14 cellular contexts compared by ENCODE assay signal in the genomic region with DNA sequence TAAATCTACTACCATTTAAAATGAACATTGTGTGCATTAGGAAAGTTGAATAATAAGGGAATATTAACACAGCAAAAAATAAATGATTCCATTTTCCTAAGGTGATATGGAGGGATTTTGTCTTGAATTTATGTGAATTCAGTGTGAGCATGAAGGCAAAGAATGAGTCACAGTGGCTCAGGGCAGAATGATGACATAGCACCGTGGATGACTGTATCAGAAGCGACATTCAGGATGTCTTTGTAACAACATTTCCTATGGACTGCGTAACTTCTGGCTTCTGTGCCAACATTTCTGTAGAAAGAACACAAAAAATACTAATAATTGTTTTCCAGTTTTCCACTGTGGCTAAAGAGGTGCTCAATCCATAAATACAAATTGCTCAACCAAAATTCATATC. TPM values are rescaled to one million over a fixed set of nuclear protein-coding genes. Genes with fewer than 3 reads are reported as not detected.
DNase-seq lines count a peak whose midpoint lies in the region; ATAC-seq, FAIRE-seq and TF ChIP-seq lines count a peak whose summit lies in the region.
"Had no signal": no experiment of that assay in that cellular context is flagged by ENCODE, and none has a peak within 500 bp of the region (broad histone marks: within the 10 kb centered on the region; RNA-seq: fewer than 3 reads in every experiment).

No MANE protein-coding gene starts in this region.

- no peak overlapping the region for H3K4me3 ChIP-seq in astrocyte (ENCODE audit: insufficient read depth, low read depth, low read length)
- H3K4me3 ChIP-seq: coronary artery, heart left ventricle, vagina had no signal

- H4K20me1 ChIP-seq in astrocyte (ENCODE audit: insufficient read depth, low read length): no peaks in the 10 kb centered on the region

- peaks cover 2% of the 10 kb centered on the region for H3K9me3 ChIP-seq in astrocyte (ENCODE audit: insufficient read depth, low read depth, low read length)
- H3K9me3 ChIP-seq: vagina had no signal

- no peak for TF ChIP-seq CTCF in astrocyte (IDR thresholded peaks at IDR 0.05; ENCODE audit: insufficient read depth, low read depth, low read length)

- no peak overlapping the region for H3K27ac Mint-ChIP-seq in astrocyte (ENCODE audit: unreplicated experiment)
- H3K27ac Mint-ChIP-seq in activated T-helper 17 cell treated with anti-CD3 and anti-CD28 coated beads, Interleukin-2, amount 50 U/mL, for 72 hours: no peak overlapping the region

- no peaks in the 10 kb centered on the region for H3K27me3 Mint-ChIP-seq in astrocyte (ENCODE audit: low read depth, unreplicated experiment)
- peaks cover 3% of the 10 kb centered on the region for H3K27me3 Mint-ChIP-seq in activated T-helper 17 cell treated with anti-CD3 and anti-CD28 coated beads, Interleukin-2, amount 50 U/mL, for 72 hours

- H3K9ac ChIP-seq in astrocyte (ENCODE audit: low read length): peak overlapping the region; percentile 34

- H3K4me1 Mint-ChIP-seq in astrocyte (ENCODE audit: low read depth, unreplicated experiment): peaks cover 3% of the 10 kb centered on the region
- H3K4me1 Mint-ChIP-seq in activated T-helper 17 cell treated with anti-CD3 and anti-CD28 coated beads, Interleukin-2, amount 50 U/mL, for 72 hours: no peaks in the 10 kb centered on the region

- H3K9me3 Mint-ChIP-seq in astrocyte (ENCODE audit: unreplicated experiment): peaks cover 33% of the 10 kb centered on the region
- H3K9me3 Mint-ChIP-seq in activated T-helper 17 cell treated with anti-CD3 and anti-CD28 coated beads, Interleukin-2, amount 50 U/mL, for 72 hours: peaks cover 15% of the 10 kb centered on the region

- H3K36me3 ChIP-seq in astrocyte (ENCODE audit: insufficient read depth, low read length): peaks cover under 1% of the 10 kb centered on the region

- H3K4me2 ChIP-seq in astrocyte (ENCODE audit: low read length): peak overlapping the region; percentile 22

- in situ Hi-C loops in G401 (cut with HindIII; ENCODE audit: low sequenced_read_pairs): no loop called here

- peaks cover 7% of the 10 kb centered on the region for H3K4me1 ChIP-seq in astrocyte (ENCODE audit: insufficient read depth, low read length)
- H3K4me1 ChIP-seq: heart left ventricle, vagina had no signal

- H3K27me3 ChIP-seq in astrocyte (ENCODE audit: insufficient read depth, low read length): no peaks in the 10 kb centered on the region
- H3K27me3 ChIP-seq: BE2C, heart left ventricle, vagina had no signal

- peak overlapping the region; percentile 65 for H3K27ac ChIP-seq in astrocyte (ENCODE audit: low read depth, low read length)
- H3K27ac ChIP-seq: coronary artery, heart left ventricle, vagina had no signal

- H3K4me3 Mint-ChIP-seq in astrocyte (ENCODE audit: unreplicated experiment): no peak overlapping the region
- no peak overlapping the region for H3K4me3 Mint-ChIP-seq in activated T-helper 17 cell treated with anti-CD3 and anti-CD28 coated beads, Interleukin-2, amount 50 U/mL, for 72 hours

- ATAC-seq in activated T-helper 17 cell treated with anti-CD3 and anti-CD28 coated beads, Interleukin-2, amount 50 U/mL, for 72 hours (replicated peaks): no peak
- ATAC-seq in HG03378 (IDR thresholded peaks at IDR 0.05; ENCODE audit: unreplicated experiment) (no peak), GM18909 (IDR thresholded peaks at IDR 0.05; ENCODE audit: poor library complexity, unreplicated experiment) (no peak)
- ATAC-seq: heart left ventricle had no signal

- peak; percentile 45 for DNase-seq in AG08395 (ENCODE audit: low spot score)
- peak; percentile 75 for DNase-seq in HT1080 (ENCODE audit: low read depth)
- peak; percentile 85 for DNase-seq in astrocyte (ENCODE audit: low read depth)
- peak; percentile 87 for DNase-seq in glomerular endothelial cell (ENCODE audit: extremely low read depth, low read depth, low spot score)
- DNase-seq in G401 (ENCODE audit: low spot score): no peak
- DNase-seq: activated CD4-positive, alpha-beta T cell treated with anti-CD3 and anti-CD28 coated beads, Interleukin-2, amount 50 U/mL, for 48 hours; BE2C; heart left ventricle; NCI-H146 had no signal

- peaks cover 45% of the 10 kb centered on the region for H3K36me3 Mint-ChIP-seq in astrocyte (ENCODE audit: low read depth, unreplicated experiment)
- H3K36me3 Mint-ChIP-seq in activated T-helper 17 cell treated with anti-CD3 and anti-CD28 coated beads, Interleukin-2, amount 50 U/mL, for 72 hours (ENCODE audit: low read depth): peaks cover 10% of the 10 kb centered on the region

- peak overlapping the region; percentile 15 for H2AFZ ChIP-seq in astrocyte (ENCODE audit: low read depth, low read length)

- H3K79me2 ChIP-seq in astrocyte (ENCODE audit: insufficient read depth, low read length): no peaks in the 10 kb centered on the region

- FAIRE-seq in astrocyte (lab: Jason Lieb, UNC): peak; percentile 9

RNA-seq across cellular contexts. Expression of gene TTC8, which starts 54.6 kb away (rescaled TPM):
- total RNA-seq in HT1080 (2014; rRNA removed; shearing (Covaris generic)): 15.2 and 21.5 TPM in 2 replicates
- polyA plus RNA-seq in HT1080 (2015; cell fraction: cytosol; rRNA removed): 25.2 and 25.3 TPM in 2 replicates
- polyA plus RNA-seq in HT1080 (2015; cell fraction: nucleus; rRNA removed): 24.7 and 28.8 TPM in 2 replicates
- total RNA-seq in astrocyte: 23.7 and 26.6 TPM in 2 replicates
- total RNA-seq in glomerular endothelial cell: 10.6 and 17.3 TPM in 2 replicates
- total RNA-seq in activated T-helper 17 cell treated with anti-CD3 and anti-CD28 coated beads, Interleukin-2, amount 50 U/mL, for 72 hours: 1 to 10 TPM; 1.2 to 2.9 TPM
- 32.2 and 40.1 TPM in 2 replicates for total RNA-seq in G401 (2014; rRNA removed; shearing (Covaris generic))
